In the genomic region with DNA sequence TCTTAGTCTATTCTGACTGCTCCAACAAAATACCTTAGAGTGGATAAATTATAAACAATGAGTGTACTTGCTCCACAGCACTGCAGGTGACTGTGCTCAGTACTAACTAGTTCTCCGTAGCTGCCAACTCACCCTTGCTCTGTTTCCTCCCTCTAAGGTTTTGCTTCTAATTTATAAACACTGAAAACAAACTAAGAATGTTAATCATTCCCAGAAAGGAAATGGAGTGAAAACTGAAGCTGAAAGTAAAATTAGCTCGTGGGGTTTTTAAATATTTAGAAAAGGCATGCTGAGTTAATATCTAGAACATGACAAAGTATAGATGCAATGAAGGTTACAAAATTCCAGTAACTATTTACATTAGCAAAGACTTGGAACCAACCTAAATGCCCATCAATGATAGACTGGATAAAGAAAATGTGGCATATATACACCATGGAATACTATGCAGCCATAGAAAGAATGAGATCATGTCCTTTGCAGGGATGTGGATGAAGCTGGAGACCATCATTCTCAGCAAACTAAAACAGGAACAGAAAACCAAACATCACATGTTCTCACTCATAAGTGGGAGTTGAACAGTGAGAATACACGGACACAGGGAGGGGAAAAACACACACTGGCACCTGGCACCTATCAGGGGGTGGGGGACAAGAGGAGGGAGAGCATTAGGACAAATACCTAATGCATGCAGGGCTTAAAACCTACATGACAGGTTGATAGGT, we compare ENCODE assay signal across 9 cellular contexts. TPM values are rescaled to one million over a fixed set of nuclear protein-coding genes. Genes with fewer than 3 reads are reported as not detected.
DNase-seq lines count a peak whose midpoint lies in the region; ATAC-seq and TF ChIP-seq lines count a peak whose summit lies in the region.
"Not testable (repeated sequence)": the region's sequence is repeated elsewhere in the genome, so short reads cannot be mapped to it uniquely, and the experiment has no call there.
"Had no signal": no experiment of that assay in that cellular context is flagged by ENCODE, and none has a peak within 500 bp of the region (broad histone marks: within the 10 kb centered on the region; RNA-seq: fewer than 3 reads in every experiment).

No MANE protein-coding gene starts in this region.

- not testable (repeated sequence) for H3K79me2 ChIP-seq in OCI-LY3 (ENCODE audit: low read length)

- H3K9ac ChIP-seq in OCI-LY3 (ENCODE audit: low read length): not testable (repeated sequence)

- H3K27ac ChIP-seq in OCI-LY3 (ENCODE audit: low read length): peak overlapping the region; percentile 88

- not testable (repeated sequence) for TF ChIP-seq CTCF in GM20000 (IDR thresholded peaks at IDR 0.05; ENCODE audit: extremely low read depth, missing control alignments); OCI-LY3 (IDR thresholded peaks at IDR 0.05; ENCODE audit: low read depth, low read length); mucosa of descending colon (IDR thresholded peaks at IDR 0.05)

- intact Hi-C loops in mucosa of descending colon (cut with DNase I, micrococcal nuclease): not testable (repeated sequence)

- H2AFZ ChIP-seq in OCI-LY3 (ENCODE audit: low read depth, low read length): not testable (repeated sequence)

- not testable (repeated sequence) for H4K20me1 ChIP-seq in OCI-LY3 (ENCODE audit: insufficient read depth, low read length)

- peak overlapping the region; percentile 51 for H3K4me2 ChIP-seq in OCI-LY3 (ENCODE audit: low read length)

- not testable (repeated sequence) for H3K9me3 ChIP-seq in OCI-LY3 (ENCODE audit: insufficient read depth, low read length); mucosa of descending colon

- peaks cover 38% of the 10 kb centered on the region for H3K4me1 ChIP-seq in OCI-LY3 (ENCODE audit: low read length)
- H3K4me1 ChIP-seq in mucosa of descending colon (ENCODE audit: low read depth): not testable (repeated sequence)

- not testable (repeated sequence) for H3K4me3 ChIP-seq in OCI-LY3 (ENCODE audit: low read length); mucosa of descending colon

- H3K27me3 ChIP-seq in OCI-LY3 (ENCODE audit: low read depth, low read length): not testable (repeated sequence)

- H3K36me3 ChIP-seq in OCI-LY3 (replicated peaks; ENCODE audit: low read depth, low read length); mucosa of descending colon (ENCODE audit: low read depth): not testable (repeated sequence)

- DNase-seq in AG08396 (ENCODE audit: low spot score) (peak; percentile 17), GM20000 (ENCODE audit: low spot score) (peak; percentile 57)
- DNase-seq in activated effector memory CD4-positive, alpha-beta T cell treated with anti-CD3 and anti-CD28 coated beads, Interleukin-2, amount 50 U/mL, for 16 hours: peak; percentile 71
- DNase-seq in mucosa of descending colon: not testable (repeated sequence)

- ATAC-seq in GM18861 (IDR thresholded peaks at IDR 0.05; ENCODE audit: unreplicated experiment): peak; percentile 96
- ATAC-seq in HG02759 (IDR thresholded peaks at IDR 0.05; ENCODE audit: unreplicated experiment): peak; percentile 93
- ATAC-seq in HG03139 (IDR thresholded peaks at IDR 0.05; ENCODE audit: unreplicated experiment): peak; percentile 78
- peak; percentile 48 for ATAC-seq in mucosa of descending colon

RNA-seq across cellular contexts. Expression of gene GBP5, which starts 27.2 kb away (rescaled TPM):
- 1 to 10 TPM; 2.1 to 7.3 (median 3.3) TPM for total RNA-seq in mucosa of descending colon
- total RNA-seq: mesothelial cell of epicardium had no signal
